In the genomic region with DNA sequence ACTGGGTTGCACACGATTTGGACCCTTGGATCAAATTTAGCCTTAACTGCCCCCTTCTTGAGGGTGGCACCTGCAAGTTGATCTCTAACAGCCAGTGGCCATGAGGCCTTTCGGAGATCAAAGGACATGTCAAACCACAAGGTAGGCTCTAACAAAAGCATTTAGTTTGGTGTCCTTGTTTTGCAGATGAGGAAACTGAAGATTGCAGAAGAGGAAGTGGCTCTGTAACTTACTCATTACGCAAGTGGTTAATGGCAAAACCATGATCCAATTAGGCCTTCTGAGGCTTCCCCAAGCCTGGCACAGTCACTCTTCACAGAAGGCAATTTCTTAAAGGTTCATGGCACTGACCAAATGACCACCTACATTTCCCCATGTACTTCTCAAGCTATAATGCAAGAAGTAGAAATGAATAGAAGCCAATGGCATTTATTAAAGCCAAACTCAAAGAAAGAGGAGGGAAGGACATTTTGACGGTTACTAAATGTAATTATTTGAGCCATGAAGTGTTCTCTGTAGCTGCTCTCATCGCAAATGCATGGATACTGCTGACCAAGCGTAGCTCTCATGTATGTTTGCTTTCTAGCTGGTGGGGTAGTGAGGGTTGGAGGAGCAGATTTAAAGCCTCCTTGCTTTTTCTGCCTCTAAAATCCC, we compare ENCODE assay signal across 10 cellular contexts. TPM values are rescaled to one million over a fixed set of nuclear protein-coding genes. Genes with fewer than 3 reads are reported as not detected.
DNase-seq lines count a peak whose midpoint lies in the region; ATAC-seq and TF ChIP-seq lines count a peak whose summit lies in the region.
"Had no signal": no experiment of that assay in that cellular context is flagged by ENCODE, and none has a peak within 500 bp of the region (broad histone marks: within the 10 kb centered on the region; RNA-seq: fewer than 3 reads in every experiment).

No MANE protein-coding gene starts in this region.

- TF ChIP-seq EP300 in upper lobe of left lung (IDR thresholded peaks at IDR 0.05) (no peak), transverse colon (IDR thresholded peaks at IDR 0.05; ENCODE audit: low read depth) (no peak)

- ATAC-seq in Right ventricle myocardium superior (ENCODE audit: poor library complexity) (peak; percentile 34), Right ventricle myocardium inferior (no peak), HG02870 (IDR thresholded peaks at IDR 0.05; ENCODE audit: unreplicated experiment) (peak; percentile 94), upper lobe of left lung (ENCODE audit: low FRiP score in 2 of 2) (peak; percentile 15 to 66)

- H3K27me3 ChIP-seq in upper lobe of left lung (no peaks in the 10 kb centered on the region), transverse colon (no peaks in the 10 kb centered on the region), prostate gland (replicated peaks; ENCODE audit: insufficient read depth) (no peaks in the 10 kb centered on the region)

- H3K36me3 ChIP-seq in upper lobe of left lung: no peaks in the 10 kb centered on the region
- no peaks in the 10 kb centered on the region for H3K36me3 ChIP-seq in transverse colon
- no peaks in the 10 kb centered on the region for H3K36me3 ChIP-seq in prostate gland

- no peak for TF ChIP-seq CTCF in upper lobe of left lung (IDR thresholded peaks at IDR 0.05)
- TF ChIP-seq CTCF in transverse colon (IDR thresholded peaks at IDR 0.05): no peak
- no peak for TF ChIP-seq CTCF in prostate gland (IDR thresholded peaks at IDR 0.05)

- H3K4me1 ChIP-seq in upper lobe of left lung (no peaks in the 10 kb centered on the region), transverse colon (no peaks in the 10 kb centered on the region), prostate gland (replicated peaks) (no peaks in the 10 kb centered on the region)

- H3K27ac ChIP-seq in upper lobe of left lung (peak overlapping the region in 3 of 4 donors; percentile 13 to 62 (median 52)), transverse colon (no peak overlapping the region), prostate gland (no peak overlapping the region)

- H3K4me3 ChIP-seq in upper lobe of left lung (no peak overlapping the region), transverse colon (no peak overlapping the region), prostate gland (no peak overlapping the region)

- intact Hi-C loops in Right ventricle myocardium superior (cut with DNase I): no loop called here
- intact Hi-C loops in Right ventricle myocardium inferior (cut with DNase I): no loop called here
- intact Hi-C loops in transverse colon (cut with DNase I; ENCODE audit: low total_unique reads): no loop called here
- intact Hi-C loops in prostate gland (cut with DNase I): no loop called here

- no peak for TF ChIP-seq POLR2A in upper lobe of left lung (IDR thresholded peaks at IDR 0.05)
- no peak for TF ChIP-seq POLR2A in transverse colon (IDR thresholded peaks at IDR 0.05)
- TF ChIP-seq POLR2A in prostate gland (IDR thresholded peaks at IDR 0.05): no peak

- no peaks in the 10 kb centered on the region for H3K9me3 ChIP-seq in upper lobe of left lung
- H3K9me3 ChIP-seq in transverse colon: no peaks in the 10 kb centered on the region
- no peaks in the 10 kb centered on the region for H3K9me3 ChIP-seq in prostate gland

- in situ Hi-C loops in transverse colon (cut with MboI; ENCODE audit: low pct_ligation_motif_present in 1 of 4, low pct_unique_long_range_greater_than_20kb in 1 of 4, low sequenced_read_pairs in 3 of 4): no loop called here

- WGBS in upper lobe of left lung, 2 donors: 60 to 71% methylated on average over 6 of the region's 6 CpGs
- WGBS in transverse colon (ENCODE audit: low coverage in 1 of 2), 2 donors: 79 to 85% methylated on average over 4 to 6 of the region's 6 CpGs
- WGBS in prostate gland: 89% methylated on average over 6 of the region's 6 CpGs

- DNase-seq in Right ventricle myocardium superior: no peak
- DNase-seq in Right ventricle myocardium inferior (ENCODE audit: missing footprints): no peak
- DNase-seq in NOMO-1 treated with DMSO at 0.1 percent for 48 hours (lab: John Stamatoyannopoulos, UW; ENCODE audit: unreplicated experiment): peak; percentile 94
- DNase-seq in upper lobe of left lung: peak in 1 of 2 donors; percentile 44
- DNase-seq in dermis blood vessel endothelial cell: no peak
- no peak for DNase-seq in transverse colon
- DNase-seq in prostate gland (ENCODE audit: low spot score): no peak
- DNase-seq: effector CD8-positive, alpha-beta T cell; H7 had no signal

RNA-seq across cellular contexts. Expression of gene ABCC12, which starts 32.8 kb away (rescaled TPM):
- total RNA-seq in Right ventricle myocardium superior: not detected
- 0.14 TPM for total RNA-seq in Right ventricle myocardium inferior
- under 1 TPM in 1 of 6 donors, not detected in 5; 0.79 TPM for total RNA-seq in upper lobe of left lung
- not detected in 2 replicates for total RNA-seq in dermis blood vessel endothelial cell
- total RNA-seq in transverse colon: not detected
- 1 to 10 TPM in 1 of 2 donors, not detected in 1; 2.2 TPM for total RNA-seq in prostate gland
- total RNA-seq: H7 had no signal

RNA-seq across cellular contexts. Expression of gene LONP2, which starts 55.5 kb away (rescaled TPM):
- total RNA-seq in Right ventricle myocardium superior (58.6 TPM), Right ventricle myocardium inferior (61.3 TPM), upper lobe of left lung (100 to 1,000 TPM in 1 of 6 donors, 10 to 100 TPM in 5; 47.9 to 104 (median 57.8) TPM), dermis blood vessel endothelial cell (34.9 and 47.6 TPM in 2 replicates), transverse colon (100 to 1,000 TPM in 1 of 4 donors, 10 to 100 TPM in 3; 51.3 to 104 (median 65.3) TPM), prostate gland (10 to 100 TPM; 74.6 to 81.0 TPM)

RNA-seq across cellular contexts. Expression of gene ABCC11, which starts 58.8 kb away (rescaled TPM):
- not detected for total RNA-seq in Right ventricle myocardium superior
- not detected for total RNA-seq in Right ventricle myocardium inferior
- total RNA-seq in upper lobe of left lung: under 1 TPM in 4 of 6 donors, not detected in 2; 0.15 to 0.33 (median 0.21) TPM
- not detected in 2 replicates for total RNA-seq in dermis blood vessel endothelial cell
- total RNA-seq in transverse colon: 10 to 100 TPM in 1 of 4 donors, under 1 TPM in 2, not detected in 1; 0.16 to 10.7 (median 0.27) TPM
- 1 to 10 TPM; 1.5 TPM for total RNA-seq in prostate gland

Comparison
In these comparisons a context has a peak if more than half of its experiments do, and no peak if none do; other contexts are left out.
1. H3K27ac ChIP-seq: peak in upper lobe of left lung (3 of 4); none in transverse colon (0 of 4) and prostate gland (0 of 2).